Comparison of ENCODE assay signal across 13 cellular contexts in genomic region chr4:2291705-2292651, GRCh38. TPM values are rescaled to one million over a fixed set of nuclear protein-coding genes. Genes with fewer than 3 reads are reported as not detected.
DNase-seq lines count a peak whose midpoint lies in the region; ATAC-seq and TF ChIP-seq lines count a peak whose summit lies in the region.
"Had no signal": no experiment of that assay in that cellular context is flagged by ENCODE, and none has a peak within 500 bp of the region (broad histone marks: within the 10 kb centered on the region; RNA-seq: fewer than 3 reads in every experiment).

No MANE protein-coding gene starts in this region.

- peak overlapping the region; percentile 86 for H3K27ac Mint-ChIP-seq in activated CD8-positive, alpha-beta T cell treated with anti-CD3 and anti-CD28 coated beads, Interleukin-2, amount 10 ng/mL, durations not matched to agents 7 days and 5 days
- no peak overlapping the region for H3K27ac Mint-ChIP-seq in activated CD8-positive, alpha-beta T cell treated with anti-CD3 and anti-CD28 coated beads for 36 hours
- H3K27ac Mint-ChIP-seq in stimulated activated effector memory CD8-positive, alpha-beta T cell treated with anti-CD3 and anti-CD28 coated beads, Interleukin-12 subunit alpha, Interleukin-12 subunit beta, amount 100 ng/mL, for 72 hours: peak overlapping the region; percentile 87
- H3K27ac Mint-ChIP-seq: activated CD4-positive, alpha-beta T cell treated with anti-CD3 and anti-CD28 coated beads, Interleukin-2, amount 10 ng/mL, durations not matched to agents 24 days and 14 days had no signal

- H3K4me1 Mint-ChIP-seq in activated CD8-positive, alpha-beta T cell treated with anti-CD3 and anti-CD28 coated beads, Interleukin-2, amount 10 ng/mL, durations not matched to agents 7 days and 5 days (ENCODE audit: low read depth): peaks cover 59% of the 10 kb centered on the region
- peaks cover 44% of the 10 kb centered on the region for H3K4me1 Mint-ChIP-seq in activated CD8-positive, alpha-beta T cell treated with anti-CD3 and anti-CD28 coated beads for 36 hours (ENCODE audit: low read depth)
- peaks cover 29% of the 10 kb centered on the region for H3K4me1 Mint-ChIP-seq in stimulated activated effector memory CD8-positive, alpha-beta T cell treated with anti-CD3 and anti-CD28 coated beads, Interleukin-12 subunit alpha, Interleukin-12 subunit beta, amount 100 ng/mL, for 72 hours

- POLR2A ChIA-PET in activated CD8-positive, alpha-beta T cell treated with anti-CD3 and anti-CD28 coated beads, Interleukin-2, amount 10 ng/mL, durations not matched to agents 7 days and 5 days (lab: Charles Lee): interaction anchor here (1.1 to 3.4 kb wide), 2 partner anchors 50 to 120 kb away, joined by 3 to 13 read pairs; partner anchors contain the start of genes HAUS3 and POLN
- POLR2A ChIA-PET in activated CD8-positive, alpha-beta T cell treated with anti-CD3 and anti-CD28 coated beads for 36 hours (lab: Charles Lee): interaction anchor here (0.8 to 2.0 kb wide), 4 partner anchors 10 to 177 kb away, joined by 3 to 6 read pairs (median 4); partner anchors contain the start of gene RNF4

- H3K9me3 Mint-ChIP-seq in activated CD8-positive, alpha-beta T cell treated with anti-CD3 and anti-CD28 coated beads, Interleukin-2, amount 10 ng/mL, durations not matched to agents 7 days and 5 days (ENCODE audit: insufficient read depth): peaks cover 3% of the 10 kb centered on the region
- H3K9me3 Mint-ChIP-seq in activated CD8-positive, alpha-beta T cell treated with anti-CD3 and anti-CD28 coated beads for 36 hours: peaks cover 4% of the 10 kb centered on the region
- no peaks in the 10 kb centered on the region for H3K9me3 Mint-ChIP-seq in stimulated activated effector memory CD8-positive, alpha-beta T cell treated with anti-CD3 and anti-CD28 coated beads, Interleukin-12 subunit alpha, Interleukin-12 subunit beta, amount 100 ng/mL, for 72 hours
- H3K9me3 Mint-ChIP-seq: activated CD4-positive, alpha-beta T cell treated with anti-CD3 and anti-CD28 coated beads, Interleukin-2, amount 10 ng/mL, durations not matched to agents 24 days and 14 days; activated naive CD4-positive, alpha-beta T cell treated with anti-CD3 and anti-CD28 coated beads, Interleukin-2, amount 50 U/mL, for 24 hours had no signal

- H3K4me3 Mint-ChIP-seq in activated CD8-positive, alpha-beta T cell treated with anti-CD3 and anti-CD28 coated beads, Interleukin-2, amount 10 ng/mL, durations not matched to agents 7 days and 5 days: no peak overlapping the region
- H3K4me3 Mint-ChIP-seq in activated CD8-positive, alpha-beta T cell treated with anti-CD3 and anti-CD28 coated beads for 36 hours: no peak overlapping the region
- peak overlapping the region; percentile 61 for H3K4me3 Mint-ChIP-seq in stimulated activated effector memory CD8-positive, alpha-beta T cell treated with anti-CD3 and anti-CD28 coated beads, Interleukin-12 subunit alpha, Interleukin-12 subunit beta, amount 100 ng/mL, for 72 hours

- intact Hi-C loops in activated CD8-positive, alpha-beta T cell treated with anti-CD3 and anti-CD28 coated beads for 36 hours (cut with micrococcal nuclease): no loop called here

- no peak for TF ChIP-seq CTCF in activated CD8-positive, alpha-beta T cell treated with anti-CD3 and anti-CD28 coated beads for 36 hours (IDR thresholded peaks at IDR 0.05)

- H3K36me3 Mint-ChIP-seq in activated CD8-positive, alpha-beta T cell treated with anti-CD3 and anti-CD28 coated beads, Interleukin-2, amount 10 ng/mL, durations not matched to agents 7 days and 5 days (ENCODE audit: low read depth): peaks cover 3% of the 10 kb centered on the region
- H3K36me3 Mint-ChIP-seq in activated CD8-positive, alpha-beta T cell treated with anti-CD3 and anti-CD28 coated beads for 36 hours (ENCODE audit: low read depth): no peaks in the 10 kb centered on the region
- H3K36me3 Mint-ChIP-seq in stimulated activated effector memory CD8-positive, alpha-beta T cell treated with anti-CD3 and anti-CD28 coated beads, Interleukin-12 subunit alpha, Interleukin-12 subunit beta, amount 100 ng/mL, for 72 hours: peaks cover 6% of the 10 kb centered on the region

- H3K27me3 Mint-ChIP-seq in activated CD8-positive, alpha-beta T cell treated with anti-CD3 and anti-CD28 coated beads, Interleukin-2, amount 10 ng/mL, durations not matched to agents 7 days and 5 days (ENCODE audit: low read depth): peaks cover 6% of the 10 kb centered on the region
- no peaks in the 10 kb centered on the region for H3K27me3 Mint-ChIP-seq in activated CD8-positive, alpha-beta T cell treated with anti-CD3 and anti-CD28 coated beads for 36 hours
- H3K27me3 Mint-ChIP-seq: activated naive CD4-positive, alpha-beta T cell treated with anti-CD3 and anti-CD28 coated beads, Interleukin-2, amount 50 U/mL, for 24 hours had no signal

- no peak for DNase-seq in activated CD8-positive, alpha-beta T cell treated with anti-CD3 and anti-CD28 coated beads, Interleukin-2, amount 10 ng/mL, durations not matched to agents 7 days and 5 days
- DNase-seq in activated CD8-positive, alpha-beta T cell treated with anti-CD3 and anti-CD28 coated beads for 36 hours: no peak
- DNase-seq in iPS-NIHi11 (ENCODE audit: low spot score): peak; percentile 10
- no peak for DNase-seq in stimulated activated effector memory CD8-positive, alpha-beta T cell treated with anti-CD3 and anti-CD28 coated beads, Interleukin-12 subunit alpha, Interleukin-12 subunit beta, amount 100 ng/mL, for 72 hours (ENCODE audit: low spot score in 2 of 2)
- no peak for DNase-seq in HT-29 (ENCODE audit: low spot score)
- DNase-seq: heart right ventricle, OCI-M1 had no signal

- no peak for ATAC-seq in activated CD8-positive, alpha-beta T cell treated with anti-CD3 and anti-CD28 coated beads, Interleukin-2, amount 10 ng/mL, durations not matched to agents 7 days and 5 days
- ATAC-seq in activated CD8-positive, alpha-beta T cell treated with anti-CD3 and anti-CD28 coated beads for 36 hours: no peak
- ATAC-seq in SK-N-SH treated with all-trans-retinoic acid at 6 μM for 48 hours (peak; percentile 32), GM19328 (IDR thresholded peaks at IDR 0.05; ENCODE audit: unreplicated experiment) (no peak), HG02623 (IDR thresholded peaks at IDR 0.05; ENCODE audit: unreplicated experiment) (no peak)
- ATAC-seq in stimulated activated effector memory CD8-positive, alpha-beta T cell treated with anti-CD3 and anti-CD28 coated beads, Interleukin-12 subunit alpha, Interleukin-12 subunit beta, amount 100 ng/mL, for 72 hours: no peak
- ATAC-seq: left lung had no signal

- CTCF ChIA-PET in activated CD8-positive, alpha-beta T cell treated with anti-CD3 and anti-CD28 coated beads, Interleukin-2, amount 10 ng/mL, durations not matched to agents 7 days and 5 days (lab: Charles Lee): interaction anchor here (0.8 to 1.5 kb wide), 2 partner anchors 10 to 50 kb away, joined by 3 read pairs; partner anchors contain the start of genes HAUS3 and POLN
- CTCF ChIA-PET in activated CD8-positive, alpha-beta T cell treated with anti-CD3 and anti-CD28 coated beads for 36 hours (lab: Charles Lee): interaction anchor here (0.5 kb wide), 1 partner anchor 324 kb away, joined by 4 read pairs; no protein-coding TSS in a partner anchor

TF ChIP-seq in SK-N-SH treated with all-trans-retinoic acid at 6 μM for 48 hours, 23 proteins besides CTCF, POLR2A, EP300 and RAD21 (continues in another document):
- TF ChIP-seq, protein P1, sequence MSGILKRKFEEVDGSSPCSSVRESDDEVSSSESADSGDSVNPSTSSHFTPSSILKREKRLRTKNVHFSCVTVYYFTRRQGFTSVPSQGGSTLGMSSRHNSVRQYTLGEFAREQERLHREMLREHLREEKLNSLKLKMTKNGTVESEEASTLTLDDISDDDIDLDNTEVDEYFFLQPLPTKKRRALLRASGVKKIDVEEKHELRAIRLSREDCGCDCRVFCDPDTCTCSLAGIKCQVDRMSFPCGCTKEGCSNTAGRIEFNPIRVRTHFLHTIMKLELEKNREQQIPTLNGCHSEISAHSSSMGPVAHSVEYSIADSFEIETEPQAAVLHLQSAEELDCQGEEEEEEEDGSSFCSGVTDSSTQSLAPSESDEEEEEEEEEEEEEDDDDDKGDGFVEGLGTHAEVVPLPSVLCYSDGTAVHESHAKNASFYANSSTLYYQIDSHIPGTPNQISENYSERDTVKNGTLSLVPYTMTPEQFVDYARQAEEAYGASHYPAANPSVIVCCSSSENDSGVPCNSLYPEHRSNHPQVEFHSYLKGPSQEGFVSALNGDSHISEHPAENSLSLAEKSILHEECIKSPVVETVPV (CRISPR knock-in tag; IDR thresholded peaks at IDR 0.05): no peak

RNA-seq across cellular contexts. Expression of gene MXD4, which starts 30.1 kb away (rescaled TPM):
- 1 to 10 TPM; 5.9 to 6.9 TPM for total RNA-seq in activated CD8-positive, alpha-beta T cell treated with anti-CD3 and anti-CD28 coated beads, Interleukin-2, amount 10 ng/mL, durations not matched to agents 7 days and 5 days
- 1 to 10 TPM; 1.5 to 2.3 TPM for total RNA-seq in activated CD8-positive, alpha-beta T cell treated with anti-CD3 and anti-CD28 coated beads for 36 hours
- total RNA-seq in HT-29 (2014; rRNA removed; shearing (Covaris generic)): 41.7 and 46.8 TPM in 2 replicates

RNA-seq across cellular contexts. Expression of gene HAUS3, which starts 50.1 kb away (rescaled TPM):
- 10 to 100 TPM; 22.0 to 25.8 TPM for total RNA-seq in activated CD8-positive, alpha-beta T cell treated with anti-CD3 and anti-CD28 coated beads, Interleukin-2, amount 10 ng/mL, durations not matched to agents 7 days and 5 days
- 10 to 100 TPM; 18.4 to 19.5 TPM for total RNA-seq in activated CD8-positive, alpha-beta T cell treated with anti-CD3 and anti-CD28 coated beads for 36 hours
- 9.7 and 10.8 TPM in 2 replicates for total RNA-seq in HT-29 (2014; rRNA removed; shearing (Covaris generic))

RNA-seq across cellular contexts. Expression of gene POLN, which starts 50.1 kb away (rescaled TPM):
- total RNA-seq in activated CD8-positive, alpha-beta T cell treated with anti-CD3 and anti-CD28 coated beads, Interleukin-2, amount 10 ng/mL, durations not matched to agents 7 days and 5 days: 1 to 10 TPM; 2.4 to 2.5 TPM
- total RNA-seq in activated CD8-positive, alpha-beta T cell treated with anti-CD3 and anti-CD28 coated beads for 36 hours: 1 to 10 TPM; 2.1 to 2.9 TPM
- 0.31 and 0.71 TPM in 2 replicates for total RNA-seq in HT-29 (2014; rRNA removed; shearing (Covaris generic))
